In the genomic region with DNA sequence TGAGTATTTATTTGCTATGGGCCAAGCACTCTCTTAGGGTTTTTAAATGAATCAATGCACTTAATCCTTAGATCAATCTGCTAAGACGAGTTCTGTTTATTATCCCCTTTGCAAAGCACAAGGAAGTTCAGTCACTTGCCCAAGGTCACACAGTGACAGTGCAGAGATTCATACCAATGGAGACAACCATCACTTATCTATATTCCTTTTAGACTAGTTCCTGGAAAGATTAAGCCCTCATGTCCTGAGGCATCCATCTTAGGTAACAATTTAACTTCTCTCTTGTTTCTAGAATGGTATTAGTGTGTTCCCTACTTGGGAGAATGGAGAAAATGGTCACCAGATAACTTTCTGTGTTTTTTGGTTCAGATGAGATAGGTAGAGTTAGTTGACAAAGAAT, we compare ENCODE assay signal across 23 cellular contexts.
"Had no signal": no experiment of that assay in that cellular context is flagged by ENCODE, and none has a peak within 500 bp of the region (broad histone marks: within the 10 kb centered on the region; RNA-seq: fewer than 3 reads in every experiment).

No MANE protein-coding gene starts in this region.

- H3K4me1 ChIP-seq: colonic mucosa, psoas muscle, uterus had no signal

- H3K36me3 ChIP-seq: colonic mucosa, gastroesophageal sphincter, transverse colon, upper lobe of right lung, uterus had no signal

- H3K9me3 ChIP-seq: colonic mucosa, esophagus muscularis mucosa, gastroesophageal sphincter, heart left ventricle, lower lobe of right lung, psoas muscle, transverse colon, upper lobe of right lung, uterus had no signal

- ATAC-seq: foreskin keratinocyte; gastroesophageal sphincter; naive thymus-derived CD8-positive, alpha-beta T cell; psoas muscle; stimulated activated naive B cell treated with anti-CD40 and anti-IgM and Interleukin-4, amounts not matched to agents 10 μg/mL and 1 μg/mL and 100 μg/mL, for 72 hours had no signal

- H3K4me3 ChIP-seq: colonic mucosa, esophagus muscularis mucosa, gastroesophageal sphincter, heart left ventricle, lower lobe of right lung, psoas muscle, transverse colon, upper lobe of right lung, uterus had no signal

- H3K9me3 Mint-ChIP-seq: dendritic cell treated with granulocyte-macrophage colony-stimulating factor and Interleukin-4, amounts not matched to agents 40 ng/mL and 50 ng/mL, for 4 days; naive thymus-derived CD8-positive, alpha-beta T cell; nephron progenitor cell; stimulated activated naive B cell treated with anti-CD40 and anti-IgM and Interleukin-4, amounts not matched to agents 10 μg/mL and 1 μg/mL and 100 μg/mL, for 72 hours; stimulated activated naive CD8-positive, alpha-beta T cell treated with anti-CD3 and anti-CD28 coated beads, Interleukin-15, Interleukin-2, amounts not matched to agents 100 ng/mL and 50 ng/mL, for 24 hours had no signal

- DNase-seq: colonic mucosa; effector CD8-positive, alpha-beta T cell; foreskin keratinocyte; heart left ventricle; hippocampal formation; left ventricle myocardium superior; lower lobe of right lung; naive thymus-derived CD8-positive, alpha-beta T cell; nephron progenitor cell; nucleus accumbens; posterior cingulate gyrus; psoas muscle; small intestine; stimulated activated CD4-positive, alpha-beta T cell treated with anti-CD3 and anti-CD28 coated beads, Interleukin-15, amount 100 ng/mL, for 24 hours; stimulated activated CD4-positive, alpha-beta T cell treated with anti-CD3 and anti-CD28 coated beads, Interleukin-2, amount 100 ng/mL, for 48 hours; stimulated activated naive B cell treated with anti-CD40 and anti-IgM and Interleukin-4, amounts not matched to agents 10 μg/mL and 1 μg/mL and 100 μg/mL, for 72 hours; transverse colon; upper lobe of right lung; uterus had no signal

- H3K27ac ChIP-seq: colonic mucosa, esophagus muscularis mucosa, foreskin keratinocyte, gastroesophageal sphincter, lower lobe of right lung, psoas muscle, transverse colon, upper lobe of right lung, uterus had no signal

- H3K27me3 ChIP-seq: colonic mucosa, esophagus muscularis mucosa, foreskin keratinocyte, gastroesophageal sphincter, heart left ventricle, transverse colon, upper lobe of right lung, uterus had no signal

- H3K27ac Mint-ChIP-seq: dendritic cell treated with granulocyte-macrophage colony-stimulating factor and Interleukin-4, amounts not matched to agents 40 ng/mL and 50 ng/mL, for 4 days; nephron progenitor cell; stimulated activated naive B cell treated with anti-CD40 and anti-IgM and Interleukin-4, amounts not matched to agents 10 μg/mL and 1 μg/mL and 100 μg/mL, for 72 hours; stimulated activated naive CD8-positive, alpha-beta T cell treated with anti-CD3 and anti-CD28 coated beads, Interleukin-15, Interleukin-2, amounts not matched to agents 100 ng/mL and 50 ng/mL, for 24 hours had no signal
